1 cellular context compared by ENCODE assay signal in genomic region chr2:219245148-219245898, GRCh38.
TF ChIP-seq lines count a peak whose summit lies in the region.

GLB1L (minus strand) TSS chr2:219245444; CDS start chr2:219243573, 1,871 bp downstream.
STK16 (plus strand) TSS chr2:219245479; CDS start chr2:219246000, 521 bp downstream.

TF ChIP-seq in K562, 482 proteins besides CTCF, POLR2A, EP300 and RAD21 (continued from another document and continues in another):
- TF ChIP-seq AFF4 (CRISPR knock-in tag; IDR thresholded peaks at IDR 0.05) = no peak
- no peak for TF ChIP-seq TOE1 (IDR thresholded peaks at IDR 0.05; ENCODE audit: borderline replicate concordance)
- no peak for TF ChIP-seq TOE1 (CRISPR knock-in tag; IDR thresholded peaks at IDR 0.05; ENCODE audit: borderline replicate concordance, low read depth)
- TF ChIP-seq MTF1 (CRISPR knock-in tag; IDR thresholded peaks at IDR 0.05; ENCODE audit: borderline replicate concordance) = no peak
- no peak for TF ChIP-seq SNAPC5 (CRISPR knock-in tag; IDR thresholded peaks at IDR 0.05)
- no peak for TF ChIP-seq ESRRB (CRISPR knock-in tag; IDR thresholded peaks at IDR 0.05; ENCODE audit: borderline replicate concordance)
- no peak for TF ChIP-seq MEIS2 (IDR thresholded peaks at IDR 0.05; ENCODE audit: partially characterized antibody)
- TF ChIP-seq TEAD1 (CRISPR knock-in tag; IDR thresholded peaks at IDR 0.05) = peak in 1 of 2 experiments; percentile 63; a peak in 2 of 4 replicates
- no peak for TF ChIP-seq CBFA2T2 (conservative IDR thresholded peaks at IDR 0.05)
- TF ChIP-seq ZNF354B (CRISPR knock-in tag; IDR thresholded peaks at IDR 0.05) = no peak
- TF ChIP-seq FOXP1 (CRISPR knock-in tag; IDR thresholded peaks at IDR 0.05) = peak; percentile 55; the same call in 1 of the 2 replicates
- no peak for TF ChIP-seq DMBX1 (CRISPR knock-in tag; IDR thresholded peaks at IDR 0.05; ENCODE audit: borderline replicate concordance)
- TF ChIP-seq KDM1A (IDR thresholded peaks at IDR 0.05) = no peak
- peak; percentile 92 for TF ChIP-seq GABPA (tag; conservative IDR thresholded peaks at IDR 0.05; ENCODE audit: low read depth)
- no peak for TF ChIP-seq IFI16 (CRISPR knock-in tag; IDR thresholded peaks at IDR 0.05)
- TF ChIP-seq GABPB1 (CRISPR knock-in tag; IDR thresholded peaks at IDR 0.05) = peak; percentile 94
- peak; percentile 72 for TF ChIP-seq ZNF316 (IDR thresholded peaks at IDR 0.05)
- no peak for TF ChIP-seq SMARCB1 (IDR thresholded peaks at IDR 0.05; ENCODE audit: insufficient read length, low read depth)
- no peak for TF ChIP-seq HMG20A (CRISPR knock-in tag; conservative IDR thresholded peaks at IDR 0.05)
- TF ChIP-seq ATF7 (IDR thresholded peaks at IDR 0.05) = peak; percentile 77; the same call in 1 of the 2 replicates
- TF ChIP-seq ZNF583 (CRISPR knock-in tag; IDR thresholded peaks at IDR 0.05) = no peak
- no peak for TF ChIP-seq ZNF764 (CRISPR knock-in tag; IDR thresholded peaks at IDR 0.05; ENCODE audit: low read depth)
- TF ChIP-seq RB1 (IDR thresholded peaks at IDR 0.05; ENCODE audit: low read depth) = peak; percentile 53
- no peak for TF ChIP-seq ZNF436 (CRISPR knock-in tag; IDR thresholded peaks at IDR 0.05)
- TF ChIP-seq MBD1 (CRISPR knock-in tag; IDR thresholded peaks at IDR 0.05) = no peak
- peak; percentile 91 for TF ChIP-seq ETV1 (tag; conservative IDR thresholded peaks at IDR 0.05; ENCODE audit: low read depth)
- no peak for TF ChIP-seq HDAC6 (IDR thresholded peaks at IDR 0.05; ENCODE audit: low read depth, low read length)
- no peak for TF ChIP-seq FOXA3 (CRISPR knock-in tag; conservative IDR thresholded peaks at IDR 0.05 in 1 of 2, IDR thresholded peaks at IDR 0.05 in 1 of 2)
- TF ChIP-seq ZNF592 (IDR thresholded peaks at IDR 0.05) = no peak
- peak; percentile 82; the same call in 1 of the 2 replicates for TF ChIP-seq TFAP4 (CRISPR knock-in tag; IDR thresholded peaks at IDR 0.05; ENCODE audit: borderline replicate concordance)
- no peak for TF ChIP-seq SMAD1 (IDR thresholded peaks at IDR 0.05; ENCODE audit: low read depth, low read length, partially characterized antibody)
- TF ChIP-seq ZSCAN29 (IDR thresholded peaks at IDR 0.05) = no peak
- TF ChIP-seq YY1 (IDR thresholded peaks at IDR 0.05; ENCODE audit: borderline replicate concordance in 1 of 3, control insufficient read depth in 1 of 3, extremely low read depth in 1 of 3, insufficient read depth in 3 of 3, insufficient read length in 1 of 3, insufficient replicate concordance in 2 of 3, low read depth in 1 of 3, low read length in 2 of 3) = peak in 2 of 3 experiments; percentile 63 to 77
- TF ChIP-seq ELF2 (CRISPR knock-in tag; IDR thresholded peaks at IDR 0.05) = peak; percentile 50; the same call in 1 of the 2 replicates
- peak; percentile 71; the same call in 1 of the 2 replicates for TF ChIP-seq MYC (IDR thresholded peaks at IDR 0.05; ENCODE audit: low read depth, low read length)
- no peak for TF ChIP-seq MYC (CRISPR knock-in tag; IDR thresholded peaks at IDR 0.05; ENCODE audit: borderline replicate concordance, low read depth)
- TF ChIP-seq SRF (CRISPR knock-in tag; IDR thresholded peaks at IDR 0.05) = peak in 1 of 2 experiments; percentile 94; a peak in 2 of 4 replicates
- no peak for TF ChIP-seq CEBPB (tag; IDR thresholded peaks at IDR 0.05)
- TF ChIP-seq ZNF512 (tag; IDR thresholded peaks at IDR 0.05) = no peak
- TF ChIP-seq SIN3A (IDR thresholded peaks at IDR 0.05; ENCODE audit: borderline replicate concordance in 2 of 2, control insufficient read depth in 1 of 2, low read depth in 2 of 2, low read length in 2 of 2) = peak; percentile 78 to 91
- no peak for TF ChIP-seq NR4A1 (CRISPR knock-in tag; IDR thresholded peaks at IDR 0.05)
- no peak for TF ChIP-seq NR4A1 (tag; IDR thresholded peaks at IDR 0.05)
- 0 out of 2 replicates have a peak, but pooled peaks have one; percentile 18 for TF ChIP-seq CHD2 (IDR thresholded peaks at IDR 0.05; ENCODE audit: low read depth, low read length)
- TF ChIP-seq ZNF449 (CRISPR knock-in tag; IDR thresholded peaks at IDR 0.05) = no peak
- TF ChIP-seq HOMEZ (CRISPR knock-in tag; IDR thresholded peaks at IDR 0.05) = no peak
- TF ChIP-seq BRF1 (IDR thresholded peaks at IDR 0.05; ENCODE audit: borderline replicate concordance, extremely low read depth, insufficient read length) = no peak
- TF ChIP-seq CHCHD3 (CRISPR knock-in tag; IDR thresholded peaks at IDR 0.05) = no peak
- peak in 1 of 2 experiments; percentile 42 for TF ChIP-seq E2F6 (IDR thresholded peaks at IDR 0.05; ENCODE audit: borderline replicate concordance in 1 of 2, extremely low read depth in 1 of 2, insufficient read depth in 1 of 2, insufficient read length in 1 of 2, low read depth in 1 of 2, low read length in 1 of 2, poor library complexity in 1 of 2, severe bottlenecking in 1 of 2)
- no peak for TF ChIP-seq CBX8 (IDR thresholded peaks at IDR 0.05; ENCODE audit: borderline replicate concordance, extremely low read depth, low read depth, low read length, poor library complexity, severe bottlenecking)
